Comparison of ENCODE assay signal across 9 cellular contexts in the genomic region with DNA sequence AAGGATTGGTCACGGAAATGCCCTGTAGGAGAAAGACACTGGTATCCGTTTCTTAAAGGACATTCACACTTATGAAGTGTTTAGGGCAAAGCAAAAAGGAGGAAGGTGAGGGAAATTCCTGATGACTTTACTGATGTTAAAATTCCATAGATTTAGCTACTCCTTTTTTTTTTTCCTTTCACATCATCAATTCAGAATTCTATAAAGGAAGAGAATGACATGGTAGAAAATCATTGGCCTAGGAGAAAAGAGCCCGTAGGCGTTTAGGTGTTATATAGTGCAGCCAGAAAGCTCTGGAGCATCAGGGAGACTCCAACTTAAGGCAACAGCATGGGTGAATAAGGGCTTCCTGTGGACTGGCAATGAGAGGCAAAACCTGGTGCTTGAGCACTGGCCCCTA. TPM values are rescaled to one million over a fixed set of nuclear protein-coding genes. Genes with fewer than 3 reads are reported as not detected.
DNase-seq lines count a peak whose midpoint lies in the region; ATAC-seq and TF ChIP-seq lines count a peak whose summit lies in the region.
"Had no signal": no experiment of that assay in that cellular context is flagged by ENCODE, and none has a peak within 500 bp of the region (broad histone marks: within the 10 kb centered on the region; RNA-seq: fewer than 3 reads in every experiment).

A gene (plus strand): TSS at position 301 of the 400 bp plus-strand sequence. CDS start 178 bp downstream, outside the sequence.

- no peaks in the 10 kb centered on the region for H3K9me3 Mint-ChIP-seq in chondrocyte (ENCODE audit: low read depth)
- no peaks in the 10 kb centered on the region for H3K9me3 Mint-ChIP-seq in naive thymus-derived CD4-positive, alpha-beta T cell

- POLR2A ChIA-PET in HEK293 (lab: Yijun Ruan, JAX) = no interaction called here
- POLR2A ChIA-PET in naive thymus-derived CD4-positive, alpha-beta T cell (lab: Charles Lee) = no interaction called here

- no peaks in the 10 kb centered on the region for H3K36me3 ChIP-seq in HEK293 (ENCODE audit: control insufficient read depth in 2 of 2, insufficient read depth in 1 of 2, low read length in 2 of 2)
- no peaks in the 10 kb centered on the region for H3K36me3 ChIP-seq in naive thymus-derived CD4-positive, alpha-beta T cell (ENCODE audit: control insufficient read depth in 2 of 3, insufficient read depth in 3 of 3, low read length in 3 of 3)

- TF ChIP-seq CTCF in AG10803 (conservative IDR thresholded peaks at IDR 0.05; ENCODE audit: low read length) = no peak
- no peak for TF ChIP-seq CTCF in HEK293 (tag by site-specific recombination; IDR thresholded peaks at IDR 0.05)
- TF ChIP-seq CTCF in chondrocyte (IDR thresholded peaks at IDR 0.05) = no peak

- no peaks in the 10 kb centered on the region for H3K36me3 Mint-ChIP-seq in chondrocyte (ENCODE audit: low read depth)
- H3K36me3 Mint-ChIP-seq in naive thymus-derived CD4-positive, alpha-beta T cell = no peaks in the 10 kb centered on the region

- intact Hi-C loops in naive thymus-derived CD4-positive, alpha-beta T cell (cut with micrococcal nuclease) = no loop called here

- peak within 1 kb of the TSS; percentile 78 for H3K4me3 Mint-ChIP-seq in chondrocyte (ENCODE audit: unreplicated experiment)
- H3K4me3 Mint-ChIP-seq in naive thymus-derived CD4-positive, alpha-beta T cell = peak within 1 kb of the TSS; percentile 84 to 95 (median 90)

- H3K27me3 Mint-ChIP-seq in chondrocyte (ENCODE audit: low read depth) = peaks cover 71% of the 10 kb centered on the region
- H3K27me3 Mint-ChIP-seq in naive thymus-derived CD4-positive, alpha-beta T cell = peaks cover 80 to 93% (median 87%) of the 10 kb centered on the region in 5 donors

- CTCF ChIA-PET in HEK293 (lab: Yijun Ruan, JAX) = interaction anchor here (0.8 kb wide), 1 partner anchor 86 kb away, joined by 4 read pairs; no protein-coding TSS in a partner anchor
- CTCF ChIA-PET in naive thymus-derived CD4-positive, alpha-beta T cell (lab: Charles Lee) = no interaction called here

- no peak for ATAC-seq in naive thymus-derived CD4-positive, alpha-beta T cell
- no peak for ATAC-seq in HG02610 (IDR thresholded peaks at IDR 0.05; ENCODE audit: unreplicated experiment)

- H3K4me1 ChIP-seq in HEK293 (ENCODE audit: control insufficient read depth, insufficient read depth, low read length) = no peaks in the 10 kb centered on the region
- H3K4me1 ChIP-seq in naive thymus-derived CD4-positive, alpha-beta T cell (ENCODE audit: control insufficient read depth in 2 of 2, insufficient read depth in 2 of 2, low read length in 2 of 2) = peaks cover 4 to 15% of the 10 kb centered on the region in 2 donors

- H3K27ac Mint-ChIP-seq in chondrocyte (ENCODE audit: unreplicated experiment) = no peak within 1 kb of the TSS
- H3K27ac Mint-ChIP-seq in naive thymus-derived CD4-positive, alpha-beta T cell = peak within 1 kb of the TSS in 1 of 9 donors; percentile 11

- peaks cover 14% of the 10 kb centered on the region in 2 donors for H3K27me3 ChIP-seq in naive thymus-derived CD4-positive, alpha-beta T cell (ENCODE audit: control insufficient read depth in 2 of 2, insufficient read depth in 2 of 2, low read length in 2 of 2)

- H3K4me1 Mint-ChIP-seq in chondrocyte (ENCODE audit: low read depth) = peaks cover 21% of the 10 kb centered on the region
- peaks cover 11 to 39% (median 30%) of the 10 kb centered on the region in 7 donors for H3K4me1 Mint-ChIP-seq in naive thymus-derived CD4-positive, alpha-beta T cell

- DNase-seq in AG10803 (ENCODE audit: low read depth) = no peak
- DNase-seq in chondrocyte (ENCODE audit: low spot score) = no peak
- no peak for DNase-seq in naive thymus-derived CD4-positive, alpha-beta T cell
- no peak for DNase-seq in NCI-H1417 treated with DMSO at 0.1 percent for 48 hours (lab: John Stamatoyannopoulos, UW)
- DNase-seq in EL = no peak
- DNase-seq in HPDE6-E6E7 (ENCODE audit: extremely low spot score) = no peak
- DNase-seq: NCI-H2171 treated with DMSO at 0.1 percent for 48 hours had no signal

- peak within 1 kb of the TSS; percentile 32 for H3K4me3 ChIP-seq in AG10803 (ENCODE audit: low read length)
- peak within 1 kb of the TSS; percentile 47 for H3K4me3 ChIP-seq in HEK293 (ENCODE audit: low read depth, low read length)
- H3K4me3 ChIP-seq in naive thymus-derived CD4-positive, alpha-beta T cell (ENCODE audit: low read length) = no peak within 1 kb of the TSS

- no peak within 1 kb of the TSS for H3K27ac ChIP-seq in HEK293 (ENCODE audit: extremely low read depth, low read depth, low read length)
- H3K27ac ChIP-seq in naive thymus-derived CD4-positive, alpha-beta T cell (ENCODE audit: low read depth, low read length) = no peak within 1 kb of the TSS

- H3K9me3 ChIP-seq in HEK293 (ENCODE audit: control insufficient read depth, insufficient read depth, low read depth, low read length) = no peaks in the 10 kb centered on the region
- no peaks in the 10 kb centered on the region for H3K9me3 ChIP-seq in naive thymus-derived CD4-positive, alpha-beta T cell (ENCODE audit: control insufficient read depth in 2 of 3, low read length in 3 of 3)

TF ChIP-seq in HEK293, 187 proteins besides CTCF, POLR2A, EP300 and RAD21:
- TF ChIP-seq YY1 (tag by site-specific recombination; IDR thresholded peaks at IDR 0.05) (no peak), ZNF585B (tag by site-specific recombination; IDR thresholded peaks at IDR 0.05) (no peak), ZNF10 (tag by site-specific recombination; IDR thresholded peaks at IDR 0.05) (no peak), ZSCAN23 (tag by site-specific recombination; IDR thresholded peaks at IDR 0.05) (no peak), ZNF121 (tag by site-specific recombination; IDR thresholded peaks at IDR 0.05) (no peak), KLF10 (tag by site-specific recombination; IDR thresholded peaks at IDR 0.05) (no peak), ZNF629 (tag by site-specific recombination; IDR thresholded peaks at IDR 0.05) (no peak), ZFP37 (tag by site-specific recombination; IDR thresholded peaks at IDR 0.05) (no peak), ZBTB7A (tag by site-specific recombination; IDR thresholded peaks at IDR 0.05; ENCODE audit: low read depth) (no peak), ZNF747 (tag by site-specific recombination; IDR thresholded peaks at IDR 0.05) (no peak), ZNF239 (tag by site-specific recombination; IDR thresholded peaks at IDR 0.05) (no peak)
- TF ChIP-seq, protein P1, sequence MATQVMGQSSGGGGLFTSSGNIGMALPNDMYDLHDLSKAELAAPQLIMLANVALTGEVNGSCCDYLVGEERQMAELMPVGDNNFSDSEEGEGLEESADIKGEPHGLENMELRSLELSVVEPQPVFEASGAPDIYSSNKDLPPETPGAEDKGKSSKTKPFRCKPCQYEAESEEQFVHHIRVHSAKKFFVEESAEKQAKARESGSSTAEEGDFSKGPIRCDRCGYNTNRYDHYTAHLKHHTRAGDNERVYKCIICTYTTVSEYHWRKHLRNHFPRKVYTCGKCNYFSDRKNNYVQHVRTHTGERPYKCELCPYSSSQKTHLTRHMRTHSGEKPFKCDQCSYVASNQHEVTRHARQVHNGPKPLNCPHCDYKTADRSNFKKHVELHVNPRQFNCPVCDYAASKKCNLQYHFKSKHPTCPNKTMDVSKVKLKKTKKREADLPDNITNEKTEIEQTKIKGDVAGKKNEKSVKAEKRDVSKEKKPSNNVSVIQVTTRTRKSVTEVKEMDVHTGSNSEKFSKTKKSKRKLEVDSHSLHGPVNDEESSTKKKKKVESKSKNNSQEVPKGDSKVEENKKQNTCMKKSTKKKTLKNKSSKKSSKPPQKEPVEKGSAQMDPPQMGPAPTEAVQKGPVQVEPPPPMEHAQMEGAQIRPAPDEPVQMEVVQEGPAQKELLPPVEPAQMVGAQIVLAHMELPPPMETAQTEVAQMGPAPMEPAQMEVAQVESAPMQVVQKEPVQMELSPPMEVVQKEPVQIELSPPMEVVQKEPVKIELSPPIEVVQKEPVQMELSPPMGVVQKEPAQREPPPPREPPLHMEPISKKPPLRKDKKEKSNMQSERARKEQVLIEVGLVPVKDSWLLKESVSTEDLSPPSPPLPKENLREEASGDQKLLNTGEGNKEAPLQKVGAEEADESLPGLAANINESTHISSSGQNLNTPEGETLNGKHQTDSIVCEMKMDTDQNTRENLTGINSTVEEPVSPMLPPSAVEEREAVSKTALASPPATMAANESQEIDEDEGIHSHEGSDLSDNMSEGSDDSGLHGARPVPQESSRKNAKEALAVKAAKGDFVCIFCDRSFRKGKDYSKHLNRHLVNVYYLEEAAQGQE (tag by site-specific recombination; IDR thresholded peaks at IDR 0.05) = no peak
- TF ChIP-seq, protein P2, sequence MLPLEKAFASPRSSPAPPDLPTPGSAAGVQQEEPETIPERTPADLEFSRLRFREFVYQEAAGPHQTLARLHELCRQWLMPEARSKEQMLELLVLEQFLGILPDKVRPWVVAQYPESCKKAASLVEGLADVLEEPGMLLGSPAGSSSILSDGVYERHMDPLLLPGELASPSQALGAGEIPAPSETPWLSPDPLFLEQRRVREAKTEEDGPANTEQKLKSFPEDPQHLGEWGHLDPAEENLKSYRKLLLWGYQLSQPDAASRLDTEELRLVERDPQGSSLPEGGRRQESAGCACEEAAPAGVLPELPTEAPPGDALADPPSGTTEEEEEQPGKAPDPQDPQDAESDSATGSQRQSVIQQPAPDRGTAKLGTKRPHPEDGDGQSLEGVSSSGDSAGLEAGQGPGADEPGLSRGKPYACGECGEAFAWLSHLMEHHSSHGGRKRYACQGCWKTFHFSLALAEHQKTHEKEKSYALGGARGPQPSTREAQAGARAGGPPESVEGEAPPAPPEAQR (tag by site-specific recombination; IDR thresholded peaks at IDR 0.05) = no peak

RNA-seq across cellular contexts. Expression of the gene that starts here (rescaled TPM):
- 0.20 TPM in 1 of 3 replicates, not detected in the others for total RNA-seq in chondrocyte
- under 1 TPM in 1 of 5 experiments, not detected in 4; 0.15 TPM for total RNA-seq in naive thymus-derived CD4-positive, alpha-beta T cell
- polyA plus RNA-seq in naive thymus-derived CD4-positive, alpha-beta T cell = not detected
